In the genomic region with DNA sequence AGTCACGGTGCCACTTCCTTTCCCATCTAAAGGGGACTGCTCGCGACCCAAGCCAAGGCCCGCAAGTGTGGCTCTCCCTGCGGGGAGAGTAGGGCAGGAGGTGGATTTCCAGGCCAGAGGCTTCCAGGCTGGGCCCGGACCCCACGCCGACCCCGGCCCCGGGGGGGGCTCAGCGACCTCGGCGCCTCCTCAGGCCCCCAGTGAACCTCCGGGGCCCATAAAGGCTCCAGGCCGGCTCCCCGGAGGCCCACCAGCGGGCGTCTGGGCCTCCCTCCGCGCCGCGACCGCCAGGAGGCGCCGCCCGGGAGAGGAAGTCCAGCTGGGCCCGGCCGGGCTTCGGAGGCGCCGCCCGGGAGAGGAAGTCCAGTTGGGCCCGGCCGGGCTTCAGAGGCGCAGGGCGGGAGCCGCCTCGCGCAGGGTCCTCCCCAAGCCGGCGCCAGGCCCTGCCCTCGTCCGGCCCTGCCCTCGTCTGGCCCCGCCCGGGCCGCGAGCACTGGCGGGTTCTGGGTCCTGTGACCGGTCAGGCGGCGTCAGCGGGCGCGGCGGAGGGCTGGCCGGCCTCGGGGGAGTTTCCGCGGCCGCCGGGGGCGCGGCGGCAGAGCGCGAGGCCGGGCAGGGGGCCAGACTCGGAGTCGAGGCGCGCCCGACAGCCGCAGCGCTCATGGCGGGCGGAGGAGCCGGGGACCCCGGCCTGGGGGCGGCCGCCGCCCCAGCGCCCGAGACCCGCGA, we compare ENCODE assay signal across 8 cellular contexts. TPM values are rescaled to one million over a fixed set of nuclear protein-coding genes. Genes with fewer than 3 reads are reported as not detected.
A peak's percentile ranks its signal among the peaks of the same experiment; 100 is the strongest.
DNase-seq lines count a peak whose midpoint lies in the region; ATAC-seq, FAIRE-seq and TF ChIP-seq lines count a peak whose summit lies in the region.

A gene (plus strand): TSS at position 623 of the 729 bp plus-strand sequence. CDS start 39 bp downstream, at position 662.

- TF ChIP-seq POLR2A in K562 (conservative IDR thresholded peaks at IDR 0.05): peak; percentile 53

- WGBS in K562 (ENCODE audit: insufficient coverage, low coverage, missing lambda C conversion rate): 8% methylated on average over 60 of the region's 86 CpGs

- H3K9me1 ChIP-seq in K562 (ENCODE audit: control insufficient read depth, insufficient read depth, low read length): no peaks in the 10 kb centered on the region

- FAIRE-seq in K562 (lab: Jason Lieb, UNC): no peak

- H3K9me2 ChIP-seq in PC-3 (replicated peaks; ENCODE audit: low read length): no peaks in the 10 kb centered on the region

- CTCF ChIA-PET in PC-3 (lab: Charles Lee): no interaction called here
- CTCF ChIA-PET in K562 (lab: Yijun Ruan, JAX; ENCODE audit: low intra/inter-chr PET ratio): interaction anchor here (0.5 to 1.0 kb wide), 3 partner anchors 157 to 616 kb away, joined by 3 read pairs; no protein-coding TSS in a partner anchor

- H3K27me3 ChIP-seq in PC-3 (ENCODE audit: low read length) (no peaks in the 10 kb centered on the region), K562 (ENCODE audit: control insufficient read depth in 2 of 2, insufficient read depth in 2 of 2, low read length in 2 of 2) (no peaks in the 10 kb centered on the region)
- peaks cover 3% of the 10 kb centered on the region for H3K27me3 ChIP-seq in effector memory CD4-positive, alpha-beta T cell (replicated peaks; ENCODE audit: control insufficient read depth, insufficient read depth, low read length, poor library complexity, severe bottlenecking)

- no peaks in the 10 kb centered on the region for H3F3A ChIP-seq in PC-3 (ENCODE audit: low read length, unreplicated experiment)

- peak; percentile 77 for ATAC-seq in GM18861 (IDR thresholded peaks at IDR 0.05; ENCODE audit: unreplicated experiment)
- ATAC-seq in HG03097 (IDR thresholded peaks at IDR 0.05; ENCODE audit: low FRiP score, unreplicated experiment): peak; percentile 74
- peak; percentile 92 for ATAC-seq in PC-3
- peak; percentile 99 for ATAC-seq in K562

- TF ChIP-seq CTCF in AG09319 (IDR thresholded peaks at IDR 0.05; ENCODE audit: low read depth, low read length) (peak; percentile 44), PC-3 (conservative IDR thresholded peaks at IDR 0.05; ENCODE audit: low read depth, low read length) (peak; percentile 62), K562 (IDR thresholded peaks at IDR 0.05 in 2 of 3, conservative IDR thresholded peaks at IDR 0.05 in 1 of 3; ENCODE audit: insufficient read depth in 2 of 3, low read depth in 1 of 3, low read length in 3 of 3) (peak; percentile 71 to 95 (median 86))

- POLR2A ChIA-PET in PC-3 (lab: Charles Lee; ENCODE audit: unreplicated experiment) (interaction anchor here (0.6 kb wide), 1 partner anchor 186 kb away, joined by 5 read pairs; no protein-coding TSS in a partner anchor), K562 (lab: Yijun Ruan, JAX) (interaction anchor here (0.6 kb wide), 1 partner anchor 245 kb away, joined by 4 read pairs; no protein-coding TSS in a partner anchor)

- H3K9ac ChIP-seq in PC-3 (ENCODE audit: low read length) (peak within 1 kb of the TSS; percentile 68), K562 (ENCODE audit: insufficient read depth in 1 of 2, low read depth in 2 of 2, low read length in 2 of 2) (peak within 1 kb of the TSS; percentile 72 to 93)

- no peaks in the 10 kb centered on the region for H3K36me3 ChIP-seq in PC-3 (ENCODE audit: low read depth, low read length)
- H3K36me3 ChIP-seq in K562 (ENCODE audit: control insufficient read depth, insufficient read depth, low read length): no peaks in the 10 kb centered on the region
- H3K36me3 ChIP-seq in effector memory CD4-positive, alpha-beta T cell (ENCODE audit: control insufficient read depth, insufficient read depth, low read length): no peaks in the 10 kb centered on the region

- in situ Hi-C loops in K562 (cut with MboI): no loop called here

- TF ChIP-seq RAD21 in K562 (CRISPR knock-in tag; conservative IDR thresholded peaks at IDR 0.05 in 1 of 2, IDR thresholded peaks at IDR 0.05 in 1 of 2): peak; percentile 87

- peak; percentile 93 for DNase-seq in AG09319 (ENCODE audit: extremely low read depth, low read depth)
- peak; percentile 88 for DNase-seq in PC-3
- peak; percentile 88 to 90 (median 88) for DNase-seq in K562 (ENCODE audit: extremely low read depth in 1 of 4, low spot score in 3 of 4)
- DNase-seq in hepatic stellate cell (ENCODE audit: low spot score): peak; percentile 87
- peak; percentile 67 to 97 (median 81) for DNase-seq in posterior cingulate gyrus
- no peak for DNase-seq in effector memory CD4-positive, alpha-beta T cell

- H2AFZ ChIP-seq in PC-3 (ENCODE audit: low read length): peak within 1 kb of the TSS; percentile 93
- H2AFZ ChIP-seq in K562 (ENCODE audit: low read depth, low read length): peak within 1 kb of the TSS; percentile 94

- H3K4me2 ChIP-seq in PC-3 (ENCODE audit: low read length) (peak within 1 kb of the TSS; percentile 96), K562 (ENCODE audit: insufficient read depth, low read length) (peak within 1 kb of the TSS; percentile 86)

- intact Hi-C loops in PC-3 (cut with micrococcal nuclease) (loop anchor here (1.0 to 5.0 kb wide), 3 partner anchors 157 to 579 kb away; a partner anchor contains a TSS), K562 (cut with micrococcal nuclease) (loop anchor here (1.0 to 10.0 kb wide), 3 partner anchors 114 to 231 kb away; no protein-coding TSS in a partner anchor), posterior cingulate gyrus (cut with DNase I) (loop anchor here (2.0 to 5.0 kb wide), 2 partner anchors 157 to 581 kb away; a partner anchor contains a TSS)

- peak within 1 kb of the TSS; percentile 90 for H3K4me3 ChIP-seq in PC-3 (ENCODE audit: low read length)
- peak within 1 kb of the TSS; percentile 47 for H3K4me3 ChIP-seq in K562
- H3K4me3 ChIP-seq in effector memory CD4-positive, alpha-beta T cell (ENCODE audit: insufficient read depth, low read depth, low read length, poor library complexity, severe bottlenecking): no peak within 1 kb of the TSS

- H3K79me2 ChIP-seq in PC-3 (ENCODE audit: low read length) (peaks cover 40% of the 10 kb centered on the region), K562 (ENCODE audit: control insufficient read depth, insufficient read depth, low read length) (no peaks in the 10 kb centered on the region)

- H3K27ac ChIP-seq in PC-3 (ENCODE audit: low read length): peak within 1 kb of the TSS; percentile 42
- peak within 1 kb of the TSS; percentile 58; the same call in 1 of the 3 replicates for H3K27ac ChIP-seq in K562 (ENCODE audit: extremely low read depth, low read depth, low read length)
- H3K27ac ChIP-seq in effector memory CD4-positive, alpha-beta T cell (ENCODE audit: insufficient read depth, low read length, poor library complexity, severe bottlenecking): no peak within 1 kb of the TSS

- no peaks in the 10 kb centered on the region for H4K20me1 ChIP-seq in PC-3 (ENCODE audit: low read length)
- H4K20me1 ChIP-seq in K562 (replicated peaks; ENCODE audit: control insufficient read depth, insufficient read depth, low read length): no peaks in the 10 kb centered on the region

- H3K9me3 ChIP-seq in PC-3 (ENCODE audit: low read length): no peaks in the 10 kb centered on the region
- H3K9me3 ChIP-seq in K562 (replicated peaks; ENCODE audit: control insufficient read depth, insufficient read depth, low read depth, low read length): no peaks in the 10 kb centered on the region
- no peaks in the 10 kb centered on the region for H3K9me3 ChIP-seq in effector memory CD4-positive, alpha-beta T cell (ENCODE audit: control insufficient read depth, low read length)

- no TSS peak for BruUV-seq in PC-3 (replicated peaks; lab: Mats Ljungman, UMichigan)
- BruUV-seq in K562 (replicated peaks; lab: Mats Ljungman, UMichigan): no TSS peak

- no peak for TF ChIP-seq EP300 in K562 (IDR thresholded peaks at IDR 0.05; ENCODE audit: low read length)

- peaks cover 36% of the 10 kb centered on the region for H3K4me1 ChIP-seq in PC-3 (ENCODE audit: insufficient read depth, low read length)
- peaks cover 2 to 16% of the 10 kb centered on the region in 2 experiments for H3K4me1 ChIP-seq in K562 (replicated peaks in 1 of 2; ENCODE audit: control insufficient read depth in 2 of 2, insufficient read depth in 2 of 2, low read length in 2 of 2)
- H3K4me1 ChIP-seq in effector memory CD4-positive, alpha-beta T cell (ENCODE audit: control insufficient read depth, insufficient read depth, low read length, poor library complexity, severe bottlenecking): no peaks in the 10 kb centered on the region

TF ChIP-seq in K562, 482 proteins besides CTCF, POLR2A, EP300 and RAD21 (continues in another document):
- TF ChIP-seq HIVEP1 (CRISPR knock-in tag; IDR thresholded peaks at IDR 0.05): 0 out of 2 replicates have a peak, but pooled peaks have one; percentile 20
- TF ChIP-seq, protein P1, sequence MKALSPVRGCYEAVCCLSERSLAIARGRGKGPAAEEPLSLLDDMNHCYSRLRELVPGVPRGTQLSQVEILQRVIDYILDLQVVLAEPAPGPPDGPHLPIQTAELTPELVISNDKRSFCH (CRISPR knock-in tag; IDR thresholded peaks at IDR 0.05): no peak
- TF ChIP-seq, protein P1 (tag; IDR thresholded peaks at IDR 0.05): 0 out of 2 replicates have a peak, but pooled peaks have one; percentile 17
- TF ChIP-seq HNRNPL (IDR thresholded peaks at IDR 0.05; ENCODE audit: low read depth, low read length): peak; percentile 45; the same call in 1 of the 2 replicates
- TF ChIP-seq ZNF133 (CRISPR knock-in tag; IDR thresholded peaks at IDR 0.05): 0 out of 2 replicates have a peak, but pooled peaks have one; percentile 80

RNA-seq across cellular contexts. Expression of the gene that starts here (rescaled TPM):
- total RNA-seq in PC-3 (2014; rRNA removed) (25.1 and 29.8 TPM in 2 replicates), K562 (2014; rRNA removed) (11.6 and 16.5 TPM in 2 replicates), K562 (2014; rRNA removed; fragmentation: Illumina TruSeq; extraction: Trizol) (12.2 and 13.8 TPM in 2 replicates), K562 (2015; rRNA removed; fragmentation: Illumina TruSeq; extraction: Trizol) (15.7 and 16.6 TPM in 2 replicates), K562 (2021) (10.5 TPM in 2 replicates)
- total RNA-seq in K562 (2011; cell fraction: chromatin; rRNA removed; ENCODE audit: low replicate concordance): 1.4 and 1.6 TPM in 2 replicates
- 2.0 and 2.3 TPM in 2 replicates for total RNA-seq in K562 (2011; cell fraction: nucleolus; rRNA removed)
- 2.1 and 2.3 TPM in 2 replicates for total RNA-seq in K562 (2011; cell fraction: nucleoplasm; rRNA removed)
- polyA plus RNA-seq in K562 (2011; rRNA removed) (11.7 and 27.9 TPM in 2 replicates), K562 (2014; fragmentation: Illumina TruSeq; extraction: Trizol) (7.9 and 8.4 TPM in 2 replicates), K562 (2014; fragmentation: Nextera tagmentation; extraction: Ambion mirVana) (1 to 10 TPM; 2.5 to 3.8 TPM), K562 (2014; rRNA removed) (8.6 and 11.0 TPM in 2 replicates)
- polyA plus RNA-seq in K562 (2011; cell fraction: cytosol; rRNA removed): 7.0 and 16.8 TPM in 2 replicates
- 2.4 and 11.5 TPM in 2 replicates for polyA plus RNA-seq in K562 (2011; cell fraction: nucleus; rRNA removed)
- polyA plus RNA-seq in K562 (2012): 16.4 and 39.5 TPM in 2 replicates
- polyA minus RNA-seq in K562 (2011; rRNA and poly(A)+ RNA removed): 4.1 and 11.6 TPM in 2 replicates
- 1.8 and 4.1 TPM in 2 replicates for polyA minus RNA-seq in K562 (2011; cell fraction: cytosol; rRNA and poly(A)+ RNA removed)
- 1.6 and 4.9 TPM in 2 replicates for polyA minus RNA-seq in K562 (2011; cell fraction: nucleus; rRNA and poly(A)+ RNA removed)

Comparison
In these comparisons a context has a peak if more than half of its experiments do, and no peak if none do; other contexts are left out.
1. DNase-seq: peak in AG09319 (single experiment), PC-3 (single experiment), K562 (4 of 4), hepatic stellate cell (single experiment) and posterior cingulate gyrus (10 of 10); none in effector memory CD4-positive, alpha-beta T cell (0 of 3).
2. Peak in every context shown above with its lines, with median percentiles within 50 percentile points of each other: CTCF ChIP-seq and ATAC-seq.